In genomic region chr15:83310521-83311456, GRCh38 we compare ENCODE assay signal across 20 cellular contexts. TPM values are rescaled to one million over a fixed set of nuclear protein-coding genes. Genes with fewer than 3 reads are reported as not detected.
DNase-seq lines count a peak whose midpoint lies in the region; ATAC-seq lines count a peak whose summit lies in the region.
"Had no signal": no experiment of that assay in that cellular context is flagged by ENCODE, and none has a peak within 500 bp of the region (broad histone marks: within the 10 kb centered on the region; RNA-seq: fewer than 3 reads in every experiment).

No MANE protein-coding gene starts in this region.

- DNase-seq in GM03348 (ENCODE audit: low spot score) (peak; percentile 22), RPMI7951 (ENCODE audit: low read depth) (peak; percentile 71), epithelial cell of prostate (ENCODE audit: low read depth, low spot score) (no peak), left kidney (ENCODE audit: low read depth, low spot score) (peak; percentile 20), AML-193 (lab: John Stamatoyannopoulos, UW) (no peak)
- no peak for DNase-seq in activated T-cell treated with anti-CD3 and anti-CD28 coated beads, Interleukin-2, amount 50 U/mL, for 24 hours
- DNase-seq: activated CD4-positive, alpha-beta T cell treated with anti-CD3 and anti-CD28 coated beads for 4 hours; activated CD8-positive, alpha-beta memory T cell treated with anti-CD3 and anti-CD28 coated beads, Interleukin-2, amount 50 U/mL, for 48 hours; activated naive CD4-positive, alpha-beta T cell treated with anti-CD3 and anti-CD28 coated beads, Interleukin-2, amount 10 ng/mL, durations not matched to agents 7 days and 5 days; brain microvascular endothelial cell; effector CD4-positive, alpha-beta T cell; MG63; NCI-H187 treated with DMSO at 0.1 percent for 48 hours; nucleus accumbens had no signal

- peak overlapping the region; percentile 82 for H3K27ac ChIP-seq in epithelial cell of prostate
- H3K27ac ChIP-seq: brain microvascular endothelial cell, suprapubic skin had no signal

- no peaks in the 10 kb centered on the region for H3K9me3 Mint-ChIP-seq in activated T-cell treated with anti-CD3 and anti-CD28 coated beads, Interleukin-2, amount 50 U/mL, for 24 hours
- H3K9me3 Mint-ChIP-seq: activated naive CD4-positive, alpha-beta T cell treated with anti-CD3 and anti-CD28 coated beads, Interleukin-2, amount 10 ng/mL, durations not matched to agents 7 days and 5 days had no signal

- ATAC-seq in GM18520 (IDR thresholded peaks at IDR 0.05; ENCODE audit: unreplicated experiment) (no peak), HG02610 (IDR thresholded peaks at IDR 0.05; ENCODE audit: unreplicated experiment) (no peak)
- ATAC-seq: sciatic nerve had no signal

- H3K4me1 Mint-ChIP-seq in activated T-cell treated with anti-CD3 and anti-CD28 coated beads, Interleukin-2, amount 50 U/mL, for 24 hours (ENCODE audit: low read depth) = no peaks in the 10 kb centered on the region
- H3K4me1 Mint-ChIP-seq: activated naive CD4-positive, alpha-beta T cell treated with anti-CD3 and anti-CD28 coated beads, Interleukin-2, amount 10 ng/mL, durations not matched to agents 7 days and 5 days had no signal

- H3K4me3 Mint-ChIP-seq in activated T-cell treated with anti-CD3 and anti-CD28 coated beads, Interleukin-2, amount 50 U/mL, for 24 hours = no peak overlapping the region
- H3K4me3 Mint-ChIP-seq: activated naive CD4-positive, alpha-beta T cell treated with anti-CD3 and anti-CD28 coated beads, Interleukin-2, amount 10 ng/mL, durations not matched to agents 7 days and 5 days had no signal

- H3K27me3 Mint-ChIP-seq in activated T-cell treated with anti-CD3 and anti-CD28 coated beads, Interleukin-2, amount 50 U/mL, for 24 hours = peaks cover 5% of the 10 kb centered on the region

- H3K36me3 Mint-ChIP-seq in activated T-cell treated with anti-CD3 and anti-CD28 coated beads, Interleukin-2, amount 50 U/mL, for 24 hours (ENCODE audit: low read depth) = no peaks in the 10 kb centered on the region
- H3K36me3 Mint-ChIP-seq: activated naive CD4-positive, alpha-beta T cell treated with anti-CD3 and anti-CD28 coated beads, Interleukin-2, amount 10 ng/mL, durations not matched to agents 7 days and 5 days had no signal

- no peak overlapping the region for H3K27ac Mint-ChIP-seq in activated T-cell treated with anti-CD3 and anti-CD28 coated beads, Interleukin-2, amount 50 U/mL, for 24 hours
- H3K27ac Mint-ChIP-seq: activated naive CD4-positive, alpha-beta T cell treated with anti-CD3 and anti-CD28 coated beads, Interleukin-2, amount 10 ng/mL, durations not matched to agents 7 days and 5 days had no signal

RNA-seq across cellular contexts. Expression of gene BNC1, which starts 26.3 kb away (rescaled TPM):
- total RNA-seq in RPMI7951 (2014; rRNA removed; shearing (Covaris generic)) = 6.6 and 8.8 TPM in 2 replicates
- total RNA-seq: NCI-H460, SK-MEL-5 had no signal

Comparison
In these comparisons a context has a peak if more than half of its experiments do, and no peak if none do; other contexts are left out.
1. DNase-seq: peak in GM03348 (single experiment), RPMI7951 (single experiment) and left kidney (single experiment); none in epithelial cell of prostate (single experiment), AML-193 (0 of 2) and activated T-cell treated with anti-CD3 and anti-CD28 coated beads, Interleukin-2, amount 50 U/mL, for 24 hours (single experiment).